Comparison of ENCODE assay signal across 1 cellular context in genomic region chr2:60535392-60536312, GRCh38.
A peak's percentile ranks its signal among the peaks of the same experiment; 100 is the strongest.
TF ChIP-seq lines count a peak whose summit lies in the region.

No MANE protein-coding gene starts in this region.

TF ChIP-seq in GM12878, 131 proteins besides CTCF, POLR2A, EP300 and RAD21 (continued from another document):
- TF ChIP-seq YBX1 (IDR thresholded peaks at IDR 0.05) = no peak
- peak; percentile 54; the same call in 1 of the 2 replicates for TF ChIP-seq TCF3 (IDR thresholded peaks at IDR 0.05; ENCODE audit: borderline replicate concordance, insufficient read depth, low read depth, low read length)
